ENCODE assay signal across 22 cellular contexts in the genomic region with DNA sequence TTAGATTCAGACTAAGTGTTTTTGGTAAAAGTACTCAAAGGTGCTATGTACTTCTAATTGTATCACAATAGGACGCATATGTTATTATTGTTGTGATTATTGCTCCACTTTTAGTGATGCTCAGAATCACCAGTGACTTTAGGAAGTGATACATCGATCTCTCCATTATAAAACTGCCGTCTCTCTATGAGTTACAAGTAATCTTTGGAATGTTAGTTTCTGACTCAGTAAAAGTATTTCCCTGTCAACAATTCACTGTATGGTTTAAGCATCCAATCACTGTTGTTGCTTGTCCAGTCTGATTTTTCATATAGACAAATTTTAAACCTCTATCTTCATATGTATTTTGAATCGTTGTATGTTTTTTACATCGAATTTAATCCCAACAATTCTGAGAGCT. TPM values are rescaled to one million over a fixed set of nuclear protein-coding genes. Genes with fewer than 3 reads are reported as not detected.
DNase-seq lines count a peak whose midpoint lies in the region; FAIRE-seq and TF ChIP-seq lines count a peak whose summit lies in the region.
"Had no signal": no experiment of that assay in that cellular context is flagged by ENCODE, and none has a peak within 500 bp of the region (broad histone marks: within the 10 kb centered on the region; RNA-seq: fewer than 3 reads in every experiment).

No MANE protein-coding gene starts in this region.

- H3K9me3 ChIP-seq in breast epithelium (no peaks in the 10 kb centered on the region), OCI-LY7 (ENCODE audit: low read length) (no peaks in the 10 kb centered on the region)
- H3K9me3 ChIP-seq: adrenal gland, pancreas, tibial artery had no signal

- H3K36me3 ChIP-seq in breast epithelium, result no peaks in the 10 kb centered on the region
- H3K36me3 ChIP-seq in brain microvascular endothelial cell (replicated peaks), result no peaks in the 10 kb centered on the region
- H3K36me3 ChIP-seq in OCI-LY7 (ENCODE audit: insufficient read depth, low read length), result no peaks in the 10 kb centered on the region
- H3K36me3 ChIP-seq: adrenal gland, pancreas, tibial artery had no signal

- intact Hi-C loops in MCF 10A (cut with micrococcal nuclease), result no loop called here
- intact Hi-C loops in breast epithelium (cut with DNase I; ENCODE audit: low total_unique reads), result no loop called here
- intact Hi-C loops in OCI-LY7 (cut with micrococcal nuclease; ENCODE audit: unreplicated experiment), result no loop called here
- intact Hi-C loops in activated T-helper 1 cell treated with anti-CD3 and anti-CD28 coated beads, Interleukin-12 subunit alpha, Interleukin-12 subunit beta, Interleukin-2, Interleukin-4 antibody, amounts not matched to agents 30 ng/mL and 10 ng/mL and 1 ng/mL, durations not matched to agents 14 hours and 24 hours and 36 hours (cut with micrococcal nuclease), result no loop called here

- in situ Hi-C loops in brain microvascular endothelial cell (cut with HindIII; ENCODE audit: low pct_ligation_motif_present, low sequenced_read_pairs), result no loop called here

- H3K9me3 Mint-ChIP-seq in MCF 10A (ENCODE audit: unreplicated experiment), result no peaks in the 10 kb centered on the region
- H3K9me3 Mint-ChIP-seq in activated T-helper 1 cell treated with anti-CD3 and anti-CD28 coated beads, Interleukin-12 subunit alpha, Interleukin-12 subunit beta, Interleukin-2, Interleukin-4 antibody, amounts not matched to agents 30 ng/mL and 10 ng/mL and 1 ng/mL, durations not matched to agents 14 hours and 24 hours and 36 hours, result no peaks in the 10 kb centered on the region
- H3K9me3 Mint-ChIP-seq: naive thymus-derived CD8-positive, alpha-beta T cell had no signal

- H3K27ac Mint-ChIP-seq in MCF 10A (ENCODE audit: low read depth, unreplicated experiment), result peak overlapping the region; percentile 57
- no peak overlapping the region for H3K27ac Mint-ChIP-seq in activated T-helper 1 cell treated with anti-CD3 and anti-CD28 coated beads, Interleukin-12 subunit alpha, Interleukin-12 subunit beta, Interleukin-2, Interleukin-4 antibody, amounts not matched to agents 30 ng/mL and 10 ng/mL and 1 ng/mL, durations not matched to agents 14 hours and 24 hours and 36 hours
- H3K27ac Mint-ChIP-seq: naive thymus-derived CD8-positive, alpha-beta T cell had no signal

- H3K27me3 Mint-ChIP-seq in MCF 10A (ENCODE audit: insufficient read depth, unreplicated experiment), result no peaks in the 10 kb centered on the region
- peaks cover 2% of the 10 kb centered on the region for H3K27me3 Mint-ChIP-seq in activated T-helper 1 cell treated with anti-CD3 and anti-CD28 coated beads, Interleukin-12 subunit alpha, Interleukin-12 subunit beta, Interleukin-2, Interleukin-4 antibody, amounts not matched to agents 30 ng/mL and 10 ng/mL and 1 ng/mL, durations not matched to agents 14 hours and 24 hours and 36 hours (ENCODE audit: insufficient read depth)

- H3K27ac ChIP-seq in breast epithelium (no peak overlapping the region), brain microvascular endothelial cell (peak overlapping the region; percentile 68), OCI-LY7 (ENCODE audit: low read depth, low read length, poor library complexity, severe bottlenecking) (no peak overlapping the region)
- H3K27ac ChIP-seq: 22Rv1, adrenal gland, KMS-11, pancreas, tibial artery had no signal

- H2AFZ ChIP-seq in OCI-LY7 (ENCODE audit: low read length), result no peak overlapping the region

- H3K4me2 ChIP-seq in OCI-LY7 (ENCODE audit: low read length), result no peak overlapping the region
- H3K4me2 ChIP-seq: KMS-11 had no signal

- no peak for DNase-seq in MCF 10A (ENCODE audit: unreplicated experiment)
- no peak for DNase-seq in breast epithelium (ENCODE audit: low spot score in 2 of 2)
- DNase-seq in brain microvascular endothelial cell, result no peak
- peak; percentile 53 for DNase-seq in fibroblast of the aortic adventitia (ENCODE audit: low read depth)
- no peak for DNase-seq in OCI-LY7 (ENCODE audit: low spot score)
- DNase-seq in activated T-helper 1 cell treated with anti-CD3 and anti-CD28 coated beads, Interleukin-12 subunit alpha, Interleukin-12 subunit beta, Interleukin-2, Interleukin-4 antibody, amounts not matched to agents 30 ng/mL and 10 ng/mL and 1 ng/mL, durations not matched to agents 14 hours and 24 hours and 36 hours (ENCODE audit: low spot score), result no peak
- DNase-seq in GM12891 (ENCODE audit: insufficient read length, low spot score), result no peak
- DNase-seq in activated T-cell treated with anti-CD3 and anti-CD28 coated beads for 4 hours, result no peak
- DNase-seq: activated CD4-positive, alpha-beta T cell treated with anti-CD3 and anti-CD28 coated beads for 4 hours; adrenal gland; foreskin melanocyte; GDM1; mesendoderm; naive thymus-derived CD8-positive, alpha-beta T cell; NCI-H1092; NCI-H2029 treated with DMSO at 0.1 percent for 48 hours; pancreas; stimulated activated naive CD4-positive, alpha-beta T cell treated with Interleukin-2 at 50 U/mL for 16 hours; tibial artery had no signal

- CTCF ChIA-PET in MCF 10A (lab: Yijun Ruan, JAX), result no interaction called here
- CTCF ChIA-PET in OCI-LY7 (lab: Charles Lee; ENCODE audit: unreplicated experiment), result no interaction called here

- peaks cover 44% of the 10 kb centered on the region for H3K4me1 Mint-ChIP-seq in MCF 10A (ENCODE audit: insufficient read depth, unreplicated experiment)
- H3K4me1 Mint-ChIP-seq in activated T-helper 1 cell treated with anti-CD3 and anti-CD28 coated beads, Interleukin-12 subunit alpha, Interleukin-12 subunit beta, Interleukin-2, Interleukin-4 antibody, amounts not matched to agents 30 ng/mL and 10 ng/mL and 1 ng/mL, durations not matched to agents 14 hours and 24 hours and 36 hours (ENCODE audit: low read depth), result peaks cover 8% of the 10 kb centered on the region

- peaks cover 5% of the 10 kb centered on the region for H3K36me3 Mint-ChIP-seq in MCF 10A (ENCODE audit: insufficient read depth, unreplicated experiment)
- H3K36me3 Mint-ChIP-seq in activated T-helper 1 cell treated with anti-CD3 and anti-CD28 coated beads, Interleukin-12 subunit alpha, Interleukin-12 subunit beta, Interleukin-2, Interleukin-4 antibody, amounts not matched to agents 30 ng/mL and 10 ng/mL and 1 ng/mL, durations not matched to agents 14 hours and 24 hours and 36 hours (ENCODE audit: low read depth), result no peaks in the 10 kb centered on the region
- H3K36me3 Mint-ChIP-seq: naive thymus-derived CD8-positive, alpha-beta T cell had no signal

- H3K4me1 ChIP-seq in breast epithelium, result no peaks in the 10 kb centered on the region
- no peaks in the 10 kb centered on the region for H3K4me1 ChIP-seq in OCI-LY7 (ENCODE audit: insufficient read depth, low read length, poor library complexity, severe bottlenecking)

- no peak overlapping the region for H3K4me3 ChIP-seq in breast epithelium
- H3K4me3 ChIP-seq in brain microvascular endothelial cell (ENCODE audit: low read depth, low read length), result no peak overlapping the region
- no peak overlapping the region for H3K4me3 ChIP-seq in fibroblast of the aortic adventitia (ENCODE audit: low read depth, low read length)
- no peak overlapping the region for H3K4me3 ChIP-seq in OCI-LY7 (ENCODE audit: low read depth, low read length, poor library complexity, severe bottlenecking)
- H3K4me3 ChIP-seq: adrenal gland, pancreas, tibial artery had no signal

- H3K27me3 ChIP-seq in breast epithelium (no peaks in the 10 kb centered on the region), brain microvascular endothelial cell (replicated peaks) (no peaks in the 10 kb centered on the region)
- H3K27me3 ChIP-seq: adrenal gland, pancreas, tibial artery had no signal

- BruUV-seq in MCF 10A (replicated peaks; lab: Mats Ljungman, UMichigan) (no TSS peak), OCI-LY7 (replicated peaks; lab: Mats Ljungman, UMichigan) (no TSS peak)

- no peak overlapping the region for H3K4me3 Mint-ChIP-seq in MCF 10A (ENCODE audit: unreplicated experiment)
- no peak overlapping the region for H3K4me3 Mint-ChIP-seq in activated T-helper 1 cell treated with anti-CD3 and anti-CD28 coated beads, Interleukin-12 subunit alpha, Interleukin-12 subunit beta, Interleukin-2, Interleukin-4 antibody, amounts not matched to agents 30 ng/mL and 10 ng/mL and 1 ng/mL, durations not matched to agents 14 hours and 24 hours and 36 hours
- H3K4me3 Mint-ChIP-seq: naive thymus-derived CD8-positive, alpha-beta T cell had no signal

- TF ChIP-seq POLR2A in breast epithelium (IDR thresholded peaks at IDR 0.05) (no peak), GM12891 (IDR thresholded peaks at IDR 0.05; ENCODE audit: low read depth, low read length) (no peak)

- no peak for TF ChIP-seq CTCF in MCF 10A (IDR thresholded peaks at IDR 0.05; ENCODE audit: unreplicated experiment)
- TF ChIP-seq CTCF in breast epithelium (IDR thresholded peaks at IDR 0.05), result no peak
- no peak for TF ChIP-seq CTCF in brain microvascular endothelial cell (IDR thresholded peaks at IDR 0.05; ENCODE audit: low read depth, low read length, missing control alignments)
- no peak for TF ChIP-seq CTCF in fibroblast of the aortic adventitia (IDR thresholded peaks at IDR 0.05; ENCODE audit: insufficient read depth, low read length)
- no peak for TF ChIP-seq CTCF in OCI-LY7 (conservative IDR thresholded peaks at IDR 0.05; ENCODE audit: low read length)

- H3K79me2 ChIP-seq in OCI-LY7 (ENCODE audit: insufficient read depth, low read depth, low read length), result no peaks in the 10 kb centered on the region

- no peaks in the 10 kb centered on the region for H4K20me1 ChIP-seq in OCI-LY7 (ENCODE audit: insufficient read depth, low read length)

- no peaks in the 10 kb centered on the region for H3K9me2 ChIP-seq in OCI-LY7 (ENCODE audit: insufficient read depth, low read length)

- POLR2A ChIA-PET in MCF 10A (lab: Yijun Ruan, JAX), result interaction anchor here (0.8 to 8.3 kb wide), 4 partner anchors 9 to 110 kb away, joined by 3 to 165 read pairs (median 4); a partner anchor contains a TSS
- POLR2A ChIA-PET in OCI-LY7 (lab: Charles Lee), result no interaction called here

- no peak for FAIRE-seq in GM12891 (lab: Jason Lieb, UNC)
- FAIRE-seq: D721Med, pancreas had no signal

TF ChIP-seq in GM12891, 5 proteins besides CTCF, POLR2A, EP300 and RAD21:
- no peak for TF ChIP-seq SPI1 (IDR thresholded peaks at IDR 0.05; ENCODE audit: low read depth, low read length)
- no peak for TF ChIP-seq POU2F2 (IDR thresholded peaks at IDR 0.05; ENCODE audit: low read depth, low read length)
- TF ChIP-seq POLR2AphosphoS5 (IDR thresholded peaks at IDR 0.05; ENCODE audit: low read depth, low read length), result no peak
- TF ChIP-seq TAF1 (IDR thresholded peaks at IDR 0.05; ENCODE audit: low read depth, low read length), result no peak
- TF ChIP-seq PAX5 (IDR thresholded peaks at IDR 0.05; ENCODE audit: insufficient read depth, low read length, severe bottlenecking), result no peak

RNA-seq across cellular contexts. Expression of a gene that starts 9.4 kb away (rescaled TPM):
- 25.4 and 26.8 TPM in 2 replicates for total RNA-seq in MCF 10A (2022)
- 10 to 100 TPM; 10.4 to 16.0 (median 11.8) TPM for total RNA-seq in breast epithelium
- 6.7 and 27.4 TPM in 2 replicates for total RNA-seq in fibroblast of the aortic adventitia (ENCODE audit: low replicate concordance)
- not detected in 2 replicates for total RNA-seq in OCI-LY7 (2014; rRNA removed; shearing (Covaris generic))
- 0.08 and 0.39 TPM in 2 replicates for total RNA-seq in OCI-LY7 (2022)
- 3.9 and 4.5 TPM in 2 replicates for total RNA-seq in activated T-helper 1 cell treated with anti-CD3 and anti-CD28 coated beads, Interleukin-12 subunit alpha, Interleukin-12 subunit beta, Interleukin-2, Interleukin-4 antibody, amounts not matched to agents 30 ng/mL and 10 ng/mL and 1 ng/mL, durations not matched to agents 14 hours and 24 hours and 36 hours
- polyA plus RNA-seq in GM12891 (2012; ENCODE audit: low read depth, missing spikeins), result 1.3 TPM
